ENCODE assay signal across 8 cellular contexts in the genomic region with DNA sequence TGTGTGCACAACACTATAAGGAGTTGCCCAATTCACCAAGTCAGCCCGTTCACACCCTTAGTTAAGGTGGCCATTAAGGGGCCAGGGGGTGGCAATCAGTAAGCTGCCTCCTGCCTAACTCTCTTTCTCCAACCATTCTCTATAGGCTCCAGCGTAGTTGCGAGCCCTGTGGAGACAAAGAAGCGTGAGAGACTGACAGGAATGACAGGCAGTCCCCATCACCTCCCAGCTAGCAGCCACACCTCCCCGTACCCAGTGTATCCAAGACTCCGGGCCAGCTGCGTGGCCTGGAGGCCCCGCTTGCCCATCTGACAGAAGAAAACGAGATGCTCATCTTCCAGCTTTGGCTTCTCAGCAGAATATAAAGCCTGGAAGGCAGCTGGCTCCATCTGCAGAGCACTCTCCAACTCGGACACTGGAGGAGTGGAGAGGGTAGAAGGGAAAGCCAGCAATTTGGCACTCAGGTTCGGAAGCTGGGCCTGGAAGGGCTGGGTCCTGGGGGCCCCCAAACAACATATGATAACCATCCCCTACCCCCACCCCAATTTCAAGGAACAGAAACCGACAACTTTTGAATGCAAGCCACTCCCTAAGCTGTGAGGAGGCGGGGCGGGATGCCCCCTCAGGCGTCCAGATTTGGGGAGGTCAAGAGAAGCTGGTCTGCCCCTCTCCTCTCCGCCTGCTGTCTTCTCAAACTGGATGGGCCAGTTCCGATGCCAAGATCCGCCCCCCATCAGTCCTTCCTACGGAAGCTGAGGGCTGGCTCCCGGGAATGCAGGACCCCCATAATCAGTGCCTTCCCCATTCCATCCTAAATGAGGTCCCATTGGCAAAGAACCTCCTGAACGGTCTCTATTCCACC. TPM values are rescaled to one million over a fixed set of nuclear protein-coding genes. Genes with fewer than 3 reads are reported as not detected.
A peak's percentile ranks its signal among the peaks of the same experiment; 100 is the strongest.
DNase-seq lines count a peak whose midpoint lies in the region; ATAC-seq and TF ChIP-seq lines count a peak whose summit lies in the region.

No MANE protein-coding gene starts in this region.

- ATAC-seq in HG02759 (IDR thresholded peaks at IDR 0.05; ENCODE audit: unreplicated experiment) (no peak), GM18907 (IDR thresholded peaks at IDR 0.05; ENCODE audit: unreplicated experiment) (no peak)

- DNase-seq in DMS53 (lab: John Stamatoyannopoulos, UW) (peak; percentile 65), NCI-H748 treated with DMSO at 0.1 percent for 48 hours (lab: John Stamatoyannopoulos, UW) (peak; percentile 15), epithelial cell of proximal tubule (ENCODE audit: low read depth) (no peak), SW 1271 (lab: John Stamatoyannopoulos, UW) (no peak), hepatic stellate cell (ENCODE audit: low spot score) (no peak)

- H3K27ac ChIP-seq in neutrophil, result peak overlapping the region; percentile 81

- H3K27me3 ChIP-seq in neutrophil, result no peaks in the 10 kb centered on the region

- H3K9me3 ChIP-seq in neutrophil, result no peaks in the 10 kb centered on the region

- H3K4me1 ChIP-seq in neutrophil (ENCODE audit: control insufficient read depth in 1 of 2, insufficient read depth in 1 of 2, low read depth in 1 of 2, low read length in 1 of 2), result peaks cover 21 to 27% of the 10 kb centered on the region in 2 experiments

- H3K4me3 ChIP-seq in epithelial cell of proximal tubule (ENCODE audit: low read depth, low read length) (peak overlapping the region; percentile 97), neutrophil (ENCODE audit: low read depth in 1 of 2, low read length in 1 of 2) (peak overlapping the region; percentile 87 to 88)

- TF ChIP-seq CTCF in epithelial cell of proximal tubule (conservative IDR thresholded peaks at IDR 0.05; ENCODE audit: low read depth, low read length), result no peak
- TF ChIP-seq CTCF in neutrophil (IDR thresholded peaks at IDR 0.05), result no peak

- H3K36me3 ChIP-seq in neutrophil, result peaks cover 38% of the 10 kb centered on the region

RNA-seq across cellular contexts. Expression of gene TSTD1, which starts 0.9 kb away (rescaled TPM):
- total RNA-seq in epithelial cell of proximal tubule, result 52.0 and 148 TPM in 2 replicates

RNA-seq across cellular contexts. Expression of gene USF1, which starts 7.9 kb away (rescaled TPM):
- total RNA-seq in epithelial cell of proximal tubule, result 37.9 and 53.7 TPM in 2 replicates

RNA-seq across cellular contexts. Expression of gene F11R, which starts 16.9 kb away (rescaled TPM):
- 42.2 and 57.8 TPM in 2 replicates for total RNA-seq in epithelial cell of proximal tubule

RNA-seq across cellular contexts. Expression of gene ARHGAP30, which starts 31.8 kb away (rescaled TPM):
- 0.06 and 0.07 TPM in 2 replicates for total RNA-seq in epithelial cell of proximal tubule

RNA-seq across cellular contexts. Expression of gene NECTIN4, which starts 51.5 kb away (rescaled TPM):
- 3.0 and 6.1 TPM in 2 replicates for total RNA-seq in epithelial cell of proximal tubule

Comparison
In these comparisons a context has a peak if more than half of its experiments do, and no peak if none do; other contexts are left out.
1. DNase-seq: peak in DMS53 (single experiment) and NCI-H748 treated with DMSO at 0.1 percent for 48 hours (single experiment); none in epithelial cell of proximal tubule (single experiment), SW 1271 (0 of 2) and hepatic stellate cell (single experiment).